Comparison of ENCODE assay signal across 24 cellular contexts in the genomic region with DNA sequence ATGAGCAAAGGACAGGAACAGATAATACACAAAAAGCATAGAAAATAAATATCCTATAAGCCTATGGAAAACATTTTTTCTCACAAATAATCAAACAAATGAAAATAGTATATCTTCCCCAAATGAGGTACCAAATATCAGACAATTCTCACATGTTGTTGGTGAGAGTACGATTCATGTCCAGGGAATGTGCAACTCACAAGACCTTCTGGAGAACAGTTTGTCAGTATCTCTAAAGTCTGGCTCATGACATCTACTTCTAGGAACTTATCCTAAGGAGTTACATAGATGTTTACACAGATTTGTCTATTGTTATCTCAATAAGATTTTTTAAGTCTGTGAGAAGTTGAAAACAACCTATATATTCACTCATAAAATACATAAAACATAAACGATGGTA.
DNase-seq lines count a peak whose midpoint lies in the region; ATAC-seq and TF ChIP-seq lines count a peak whose summit lies in the region.
"Had no signal": no experiment of that assay in that cellular context is flagged by ENCODE, and none has a peak within 500 bp of the region (broad histone marks: within the 10 kb centered on the region; RNA-seq: fewer than 3 reads in every experiment).

No MANE protein-coding gene starts in this region.

- H3K27ac ChIP-seq in heart right ventricle (no peak overlapping the region), endodermal cell (ENCODE audit: low read depth, low read length) (no peak overlapping the region)
- H3K27ac ChIP-seq: colonic mucosa, esophagus muscularis mucosa, heart left ventricle, right atrium auricular region, SK-N-MC had no signal

- no peaks in the 10 kb centered on the region for H3K36me3 ChIP-seq in heart right ventricle
- H3K36me3 ChIP-seq in endodermal cell (ENCODE audit: control insufficient read depth, insufficient read depth, low read length) = no peaks in the 10 kb centered on the region
- H3K36me3 ChIP-seq: colonic mucosa, esophagus muscularis mucosa, heart left ventricle, right atrium auricular region had no signal

- peaks cover 0 to 4% (median 0%) of the 10 kb centered on the region in 9 donors for H3K4me1 ChIP-seq in heart right ventricle
- no peaks in the 10 kb centered on the region for H3K4me1 ChIP-seq in endodermal cell (ENCODE audit: control insufficient read depth, insufficient read depth, low read length)
- H3K4me1 ChIP-seq: colonic mucosa, esophagus muscularis mucosa, right atrium auricular region had no signal

- TF ChIP-seq CTCF in heart right ventricle (IDR thresholded peaks at IDR 0.05) (no peak), endodermal cell (conservative IDR thresholded peaks at IDR 0.05) (no peak)

- intact Hi-C loops in heart right ventricle (cut with DNase I) = no loop called here

- no peaks in the 10 kb centered on the region for H3K9me3 ChIP-seq in heart right ventricle
- H3K9me3 ChIP-seq in endodermal cell (ENCODE audit: control insufficient read depth, low read length) = no peaks in the 10 kb centered on the region
- H3K9me3 ChIP-seq: colonic mucosa, esophagus muscularis mucosa, heart left ventricle, right atrium auricular region had no signal

- no peaks in the 10 kb centered on the region for H3K9me3 Mint-ChIP-seq in endodermal cell
- H3K9me3 Mint-ChIP-seq: brain; CD4-positive, alpha-beta T cell; effector memory CD8-positive, alpha-beta T cell; naive thymus-derived CD8-positive, alpha-beta T cell; T-helper 1 cell treated with Interleukin-12 subunit alpha and Interleukin-12 subunit beta and Interleukin-4 antibody, amounts not matched to agents 30 μg/mL and 1 μg/mL, for 36 hours had no signal

- no peak overlapping the region for H3K27ac Mint-ChIP-seq in endodermal cell
- H3K27ac Mint-ChIP-seq: brain; CD4-positive, alpha-beta T cell; effector memory CD8-positive, alpha-beta T cell; T-helper 1 cell treated with Interleukin-12 subunit alpha and Interleukin-12 subunit beta and Interleukin-4 antibody, amounts not matched to agents 30 μg/mL and 1 μg/mL, for 36 hours had no signal

- peaks cover 8% of the 10 kb centered on the region for H3K27me3 Mint-ChIP-seq in endodermal cell (ENCODE audit: insufficient read depth)

- H3K27me3 ChIP-seq in heart right ventricle (peaks cover 0 to 11% (median 0%) of the 10 kb centered on the region in 7 donors), endodermal cell (ENCODE audit: control insufficient read depth, insufficient read depth, low read length, poor library complexity, severe bottlenecking) (no peaks in the 10 kb centered on the region)
- H3K27me3 ChIP-seq: colonic mucosa, heart left ventricle, right atrium auricular region had no signal

- H3K4me1 Mint-ChIP-seq in endodermal cell = no peaks in the 10 kb centered on the region
- H3K4me1 Mint-ChIP-seq: naive thymus-derived CD8-positive, alpha-beta T cell had no signal

- ATAC-seq in GM18907 (IDR thresholded peaks at IDR 0.05; ENCODE audit: unreplicated experiment) (no peak), heart right ventricle (no peak)
- ATAC-seq: effector memory CD8-positive, alpha-beta T cell; heart left ventricle; left colon; naive thymus-derived CD8-positive, alpha-beta T cell had no signal

- H3K9ac ChIP-seq in endodermal cell (ENCODE audit: extremely low read depth, low read length, poor library complexity, severe bottlenecking) = no peak overlapping the region

- no peaks in the 10 kb centered on the region for H3K36me3 Mint-ChIP-seq in endodermal cell (ENCODE audit: low read depth)
- H3K36me3 Mint-ChIP-seq: brain; naive thymus-derived CD8-positive, alpha-beta T cell had no signal

- H3K4me3 ChIP-seq in heart right ventricle = no peak overlapping the region
- H3K4me3 ChIP-seq in endodermal cell (ENCODE audit: low read length) = no peak overlapping the region
- H3K4me3 ChIP-seq: colonic mucosa, esophagus muscularis mucosa, heart left ventricle, right atrium auricular region, SK-N-MC had no signal

- DNase-seq in EH (ENCODE audit: low read depth) = peak; percentile 44
- peak; percentile 49 for DNase-seq in NCI-H226
- peak; percentile 28 for DNase-seq in fibroblast of peridontal ligament (ENCODE audit: extremely low read depth)
- DNase-seq in renal cortical epithelial cell (ENCODE audit: low read depth) = peak; percentile 9
- DNase-seq in heart right ventricle = no peak
- DNase-seq in endodermal cell = no peak
- DNase-seq: activated CD4-positive, alpha-beta T cell treated with anti-CD3 and anti-CD28 coated beads for 1 hour; activated effector memory CD4-positive, alpha-beta T cell treated with anti-CD3 and anti-CD28 coated beads, Interleukin-2, amount 50 U/mL, for 16 hours; CD4-positive, alpha-beta T cell; colonic mucosa; effector memory CD8-positive, alpha-beta T cell; heart left ventricle; Kasumi-1; left colon; naive thymus-derived CD8-positive, alpha-beta T cell; NCI-H187; stimulated activated CD4-positive, alpha-beta T cell treated with anti-CD3 and anti-CD28 coated beads, Interleukin-4, amount 100 ng/mL, for 4 hours; stimulated activated naive CD4-positive, alpha-beta T cell had no signal

- no peak overlapping the region for H3K4me3 Mint-ChIP-seq in endodermal cell
- H3K4me3 Mint-ChIP-seq: brain; CD4-positive, alpha-beta T cell; effector memory CD8-positive, alpha-beta T cell; naive thymus-derived CD8-positive, alpha-beta T cell; T-helper 1 cell treated with Interleukin-12 subunit alpha and Interleukin-12 subunit beta and Interleukin-4 antibody, amounts not matched to agents 30 μg/mL and 1 μg/mL, for 36 hours had no signal

- WGBS in heart right ventricle, 2 donors = 74 to 75% methylated on average over 2 of the region's 2 CpGs
- 93 to 100% methylated on average over 1 of the region's 2 CpGs for WGBS in endodermal cell (ENCODE audit: insufficient coverage in 1 of 2, insufficient read length in 1 of 2), 2 experiments

Comparison
In these comparisons a context has a peak if more than half of its experiments do, and no peak if none do; other contexts are left out.
1. DNase-seq: peak in EH (single experiment), NCI-H226 (single experiment), fibroblast of peridontal ligament (single experiment) and renal cortical epithelial cell (single experiment); none in heart right ventricle (0 of 2) and endodermal cell (single experiment).